8 cellular contexts compared by ENCODE assay signal in the genomic region with DNA sequence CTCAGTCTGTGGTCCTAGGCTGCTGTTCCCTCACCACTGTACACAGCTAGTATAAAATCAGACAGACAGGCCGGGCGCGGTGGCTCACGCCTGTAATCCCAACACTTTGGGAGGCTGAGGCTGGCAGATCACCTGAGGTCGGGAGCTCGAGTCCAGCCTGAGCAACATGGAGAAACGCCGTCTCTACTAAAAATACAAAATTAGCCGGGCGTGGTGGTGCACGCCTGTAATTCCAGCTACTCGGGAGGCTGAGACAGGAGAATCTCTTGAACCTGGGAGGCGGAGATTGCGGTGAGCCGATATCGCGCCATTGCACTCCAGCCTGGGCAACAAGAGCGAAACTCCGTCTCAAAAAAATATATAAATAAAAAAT. TPM values are rescaled to one million over a fixed set of nuclear protein-coding genes. Genes with fewer than 3 reads are reported as not detected.
A peak's percentile ranks its signal among the peaks of the same experiment; 100 is the strongest.
DNase-seq lines count a peak whose midpoint lies in the region; TF ChIP-seq lines count a peak whose summit lies in the region.
"Not testable (repeated sequence)": the region's sequence is repeated elsewhere in the genome, so short reads cannot be mapped to it uniquely, and the experiment has no call there.

No MANE protein-coding gene starts in this region.

- peaks cover 34% of the 10 kb centered on the region for H3K4me1 ChIP-seq in Karpas-422 (ENCODE audit: low read length)
- H3K4me1 ChIP-seq in mesendoderm (ENCODE audit: control insufficient read depth, low read depth, low read length); rectal smooth muscle tissue (ENCODE audit: control insufficient read depth, insufficient read depth, low read length); urinary bladder (ENCODE audit: insufficient read depth): not testable (repeated sequence)

- H3K56ac ChIP-seq in mesendoderm (ENCODE audit: low read length), result peak overlapping the region; percentile 83

- peaks cover 21% of the 10 kb centered on the region; the same call in 1 of the 2 replicates for H4K20me1 ChIP-seq in Karpas-422 (ENCODE audit: insufficient read depth, low read depth, low read length)

- H3K23ac ChIP-seq in mesendoderm (ENCODE audit: low read length), result not testable (repeated sequence)

- H3K27me3 ChIP-seq in Karpas-422 (ENCODE audit: low read length); mesendoderm (ENCODE audit: insufficient read depth, low read length, poor library complexity); rectal smooth muscle tissue (ENCODE audit: control insufficient read depth, insufficient read depth, low read length): not testable (repeated sequence)

- not testable (repeated sequence) for H4K8ac ChIP-seq in mesendoderm (ENCODE audit: low read depth, low read length)

- H2BK15ac ChIP-seq in mesendoderm (replicated peaks; ENCODE audit: low read depth), result not testable (repeated sequence)

- H3K79me1 ChIP-seq in mesendoderm (ENCODE audit: low read length), result not testable (repeated sequence)

- H3K4me1 Mint-ChIP-seq in Calu3 (ENCODE audit: low read depth, unreplicated experiment) (peaks cover 14% of the 10 kb centered on the region), MCF 10A (ENCODE audit: insufficient read depth, unreplicated experiment) (peaks cover 20% of the 10 kb centered on the region)
- peaks cover 31% of the 10 kb centered on the region for H3K4me1 Mint-ChIP-seq in activated CD4-positive, alpha-beta T cell treated with anti-CD3 and anti-CD28 coated beads, Interleukin-2, amount 10 ng/mL, durations not matched to agents 24 days and 14 days

- not testable (repeated sequence) for H3K9me3 ChIP-seq in Karpas-422 (ENCODE audit: low read length)

- peak overlapping the region; percentile 62 for H3K9ac ChIP-seq in Karpas-422 (ENCODE audit: low read length)
- H3K9ac ChIP-seq in mesendoderm (ENCODE audit: low read length), result peak overlapping the region; percentile 61
- not testable (repeated sequence) for H3K9ac ChIP-seq in rectal smooth muscle tissue (ENCODE audit: low read length)

- not testable (repeated sequence) for H3K27ac ChIP-seq in Karpas-422 (ENCODE audit: low read length); mesendoderm (ENCODE audit: low read depth, low read length); rectal smooth muscle tissue (ENCODE audit: low read depth, low read length); urinary bladder (ENCODE audit: low read depth)

- not testable (repeated sequence) for H3K4ac ChIP-seq in mesendoderm (ENCODE audit: low read depth, low read length)

- POLR2A ChIA-PET in MCF 10A (lab: Yijun Ruan, JAX), result interaction anchor here (0.7 to 3.2 kb wide), 23 partner anchors 8 to 853 kb away, joined by 3 to 30 read pairs (median 4); a partner anchor contains a TSS

- not testable (repeated sequence) for H3K27me3 Mint-ChIP-seq in Calu3 (ENCODE audit: unreplicated experiment); activated CD4-positive, alpha-beta T cell treated with anti-CD3 and anti-CD28 coated beads, Interleukin-2, amount 10 ng/mL, durations not matched to agents 24 days and 14 days; MCF 10A (ENCODE audit: insufficient read depth, unreplicated experiment)

- TF ChIP-seq CTCF in Calu3 (IDR thresholded peaks at IDR 0.05; ENCODE audit: unreplicated experiment); MCF 10A (IDR thresholded peaks at IDR 0.05; ENCODE audit: unreplicated experiment); fibroblast of villous mesenchyme (IDR thresholded peaks at IDR 0.05; ENCODE audit: insufficient read depth, low read depth, low read length): not testable (repeated sequence)

- H3K27ac Mint-ChIP-seq in Calu3 (ENCODE audit: unreplicated experiment), result peak overlapping the region; percentile 86
- H3K27ac Mint-ChIP-seq in activated CD4-positive, alpha-beta T cell treated with anti-CD3 and anti-CD28 coated beads, Interleukin-2, amount 10 ng/mL, durations not matched to agents 24 days and 14 days, result peak overlapping the region; percentile 94
- H3K27ac Mint-ChIP-seq in MCF 10A (ENCODE audit: low read depth, unreplicated experiment), result peak overlapping the region; percentile 96

- not testable (repeated sequence) for BruUV-seq in Calu3 (replicated peaks; lab: Mats Ljungman, UMichigan); MCF 10A (replicated peaks; lab: Mats Ljungman, UMichigan)

- peaks cover 29% of the 10 kb centered on the region for H3K36me3 ChIP-seq in Karpas-422 (ENCODE audit: insufficient read depth, low read length)
- H3K36me3 ChIP-seq in mesendoderm (ENCODE audit: control insufficient read depth, insufficient read depth, low read length); rectal smooth muscle tissue (ENCODE audit: control insufficient read depth, insufficient read depth, low read length); urinary bladder (ENCODE audit: insufficient read depth): not testable (repeated sequence)

- H2AK5ac ChIP-seq in mesendoderm (ENCODE audit: low read length), result not testable (repeated sequence)

- H3K4me3 Mint-ChIP-seq in Calu3 (ENCODE audit: low read depth, unreplicated experiment) (peak overlapping the region; percentile 88), MCF 10A (ENCODE audit: unreplicated experiment) (peak overlapping the region; percentile 95)
- H3K4me3 Mint-ChIP-seq in activated CD4-positive, alpha-beta T cell treated with anti-CD3 and anti-CD28 coated beads, Interleukin-2, amount 10 ng/mL, durations not matched to agents 24 days and 14 days, result peak overlapping the region; percentile 98

- H2AFZ ChIP-seq in Karpas-422 (ENCODE audit: low read length), result peak overlapping the region; percentile 68; the same call in 1 of the 2 replicates

- no CpG with 5 or more reads among the region's 19 CpGs for WGBS in mesendoderm (ENCODE audit: extremely low coverage, insufficient coverage, low lambda C conversion rate)
- WGBS in urinary bladder, result 15% methylated on average over 19 of the region's 19 CpGs

- H2BK5ac ChIP-seq in mesendoderm (ENCODE audit: low read length), result not testable (repeated sequence)

- H3K9me3 Mint-ChIP-seq in Calu3 (ENCODE audit: low read depth, unreplicated experiment); activated CD4-positive, alpha-beta T cell treated with anti-CD3 and anti-CD28 coated beads, Interleukin-2, amount 10 ng/mL, durations not matched to agents 24 days and 14 days; MCF 10A (ENCODE audit: unreplicated experiment): not testable (repeated sequence)

- H3K18ac ChIP-seq in mesendoderm (ENCODE audit: low read length), result not testable (repeated sequence)

- H3K36me3 Mint-ChIP-seq in Calu3 (ENCODE audit: insufficient read depth, unreplicated experiment) (peaks cover 30% of the 10 kb centered on the region), MCF 10A (ENCODE audit: insufficient read depth, unreplicated experiment) (peaks cover 42% of the 10 kb centered on the region)
- peaks cover 43% of the 10 kb centered on the region for H3K36me3 Mint-ChIP-seq in activated CD4-positive, alpha-beta T cell treated with anti-CD3 and anti-CD28 coated beads, Interleukin-2, amount 10 ng/mL, durations not matched to agents 24 days and 14 days (ENCODE audit: low read depth)

- not testable (repeated sequence) for H4K5ac ChIP-seq in mesendoderm (ENCODE audit: low read length)

- H3K4me2 ChIP-seq in Karpas-422 (ENCODE audit: low read depth, low read length, poor library complexity, severe bottlenecking) (peak overlapping the region; percentile 78), mesendoderm (ENCODE audit: low read length) (peak overlapping the region; percentile 72)

- CTCF ChIA-PET in Calu3 (lab: Charles Lee) (interaction anchor here (1.1 to 1.2 kb wide), 2 partner anchors 11 to 132 kb away, joined by 3 to 5 read pairs; no protein-coding TSS in a partner anchor), MCF 10A (lab: Yijun Ruan, JAX) (interaction anchor here (0.5 to 2.5 kb wide), 4 partner anchors 31 to 488 kb away, joined by 3 to 9 read pairs (median 5); no protein-coding TSS in a partner anchor)

- intact Hi-C loops in Calu3 (cut with micrococcal nuclease; ENCODE audit: unreplicated experiment); MCF 10A (cut with micrococcal nuclease): not testable (repeated sequence)
- intact Hi-C loops in activated CD4-positive, alpha-beta T cell treated with anti-CD3 and anti-CD28 coated beads, Interleukin-2, amount 10 ng/mL, durations not matched to agents 24 days and 14 days (cut with micrococcal nuclease), result loop anchor here (1.0 to 2.0 kb wide), 2 partner anchors 34 to 68 kb away; a partner anchor contains a TSS

- H3K79me2 ChIP-seq in Karpas-422 (ENCODE audit: low read length) (peaks cover 45% of the 10 kb centered on the region), mesendoderm (ENCODE audit: control insufficient read depth, insufficient read depth, low read length) (peaks cover 39% of the 10 kb centered on the region)

- H2BK120ac ChIP-seq in mesendoderm (ENCODE audit: low read depth, low read length), result not testable (repeated sequence)

- H3K4me3 ChIP-seq in Karpas-422 (ENCODE audit: low read length), result peak overlapping the region; percentile 96
- H3K4me3 ChIP-seq in fibroblast of villous mesenchyme (ENCODE audit: low read depth, low read length), result peak overlapping the region; percentile 81
- H3K4me3 ChIP-seq in mesendoderm (ENCODE audit: low read length), result peak overlapping the region; percentile 57
- peak overlapping the region; percentile 100 for H3K4me3 ChIP-seq in rectal smooth muscle tissue (ENCODE audit: low read length)
- peak overlapping the region; percentile 42 for H3K4me3 ChIP-seq in urinary bladder (ENCODE audit: low read depth, low read length)

- not testable (repeated sequence) for DNase-seq in Calu3; Karpas-422; activated CD4-positive, alpha-beta T cell treated with anti-CD3 and anti-CD28 coated beads, Interleukin-2, amount 10 ng/mL, durations not matched to agents 24 days and 14 days; MCF 10A (ENCODE audit: unreplicated experiment); fibroblast of villous mesenchyme (ENCODE audit: low read depth); mesendoderm

- H3K9me2 ChIP-seq in Karpas-422 (replicated peaks; ENCODE audit: insufficient read depth, low read length), result not testable (repeated sequence)

RNA-seq across cellular contexts. Expression of a gene that starts 0.5 kb away (rescaled TPM):
- total RNA-seq in Calu3 (2022) (23.3 and 26.2 TPM in 2 replicates), MCF 10A (2022) (35.3 and 44.2 TPM in 2 replicates), fibroblast of villous mesenchyme (55.4 and 60.5 TPM in 2 replicates), urinary bladder (55.3 TPM)
- total RNA-seq in Karpas-422 (2014; rRNA removed; shearing (Covaris generic); ENCODE audit: low replicate concordance), result 33.9 and 56.9 TPM in 2 replicates
- total RNA-seq in activated CD4-positive, alpha-beta T cell treated with anti-CD3 and anti-CD28 coated beads, Interleukin-2, amount 10 ng/mL, durations not matched to agents 24 days and 14 days, result 61.3 and 66.5 TPM in 2 replicates
- 29.5 TPM for polyA plus RNA-seq in mesendoderm (2013, experiment 1 of 2)
- 30.2 TPM for polyA plus RNA-seq in mesendoderm (2013, experiment 2 of 2)
- polyA plus RNA-seq in urinary bladder, result 27.5 TPM

RNA-seq across cellular contexts. Expression of a gene that starts 34.0 kb away (rescaled TPM):
- total RNA-seq in Calu3 (2022) (34.7 and 36.0 TPM in 2 replicates), MCF 10A (2022) (54.3 and 55.1 TPM in 2 replicates), fibroblast of villous mesenchyme (21.9 and 46.6 TPM in 2 replicates), urinary bladder (45.6 TPM)
- total RNA-seq in Karpas-422 (2014; rRNA removed; shearing (Covaris generic); ENCODE audit: low replicate concordance), result 39.2 and 40.9 TPM in 2 replicates
- 68.7 and 70.9 TPM in 2 replicates for total RNA-seq in activated CD4-positive, alpha-beta T cell treated with anti-CD3 and anti-CD28 coated beads, Interleukin-2, amount 10 ng/mL, durations not matched to agents 24 days and 14 days
- 16.8 TPM for polyA plus RNA-seq in mesendoderm (2013, experiment 1 of 2)
- 15.6 TPM for polyA plus RNA-seq in mesendoderm (2013, experiment 2 of 2)
- 9.0 TPM for polyA plus RNA-seq in urinary bladder

Comparison
In these comparisons a context has a peak if more than half of its experiments do, and no peak if none do; other contexts are left out.
1. H3K4me3 ChIP-seq: peak in every context shown above with its lines; median percentile 100 in rectal smooth muscle tissue; 96 in Karpas-422; 81 in fibroblast of villous mesenchyme; 57 in mesendoderm; 42 in urinary bladder.